11 cellular contexts compared by ENCODE assay signal in genomic region chr3:186871403-186871924, GRCh38. TPM values are rescaled to one million over a fixed set of nuclear protein-coding genes. Genes with fewer than 3 reads are reported as not detected.
DNase-seq lines count a peak whose midpoint lies in the region; ATAC-seq lines count a peak whose summit lies in the region.
"Had no signal": no experiment of that assay in that cellular context is flagged by ENCODE, and none has a peak within 500 bp of the region (broad histone marks: within the 10 kb centered on the region; RNA-seq: fewer than 3 reads in every experiment).

No MANE protein-coding gene starts in this region.

- peaks cover 32% of the 10 kb centered on the region for H3K4me1 Mint-ChIP-seq in activated naive CD8-positive, alpha-beta T cell treated with anti-CD3 and anti-CD28 coated beads, Interleukin-2, amount 50 U/mL, for 24 hours
- peaks cover 17 to 30% (median 23%) of the 10 kb centered on the region in 7 donors for H3K4me1 Mint-ChIP-seq in naive thymus-derived CD4-positive, alpha-beta T cell

- peaks cover 4% of the 10 kb centered on the region for H3K9me3 Mint-ChIP-seq in activated naive CD8-positive, alpha-beta T cell treated with anti-CD3 and anti-CD28 coated beads, Interleukin-2, amount 50 U/mL, for 24 hours
- H3K9me3 Mint-ChIP-seq in naive thymus-derived CD4-positive, alpha-beta T cell = peaks cover 0 to 16% (median 0%) of the 10 kb centered on the region in 11 donors
- H3K9me3 Mint-ChIP-seq: immature natural killer cell had no signal

- H3K27me3 Mint-ChIP-seq in activated naive CD8-positive, alpha-beta T cell treated with anti-CD3 and anti-CD28 coated beads, Interleukin-2, amount 50 U/mL, for 24 hours = no peaks in the 10 kb centered on the region
- H3K27me3 Mint-ChIP-seq in naive thymus-derived CD4-positive, alpha-beta T cell = no peaks in the 10 kb centered on the region

- peak overlapping the region; percentile 14 for H3K27ac ChIP-seq in naive thymus-derived CD4-positive, alpha-beta T cell (ENCODE audit: low read depth, low read length)

- intact Hi-C loops in naive thymus-derived CD4-positive, alpha-beta T cell (cut with micrococcal nuclease) = no loop called here

- peak overlapping the region; percentile 33 for H3K4me3 Mint-ChIP-seq in activated naive CD8-positive, alpha-beta T cell treated with anti-CD3 and anti-CD28 coated beads, Interleukin-2, amount 50 U/mL, for 24 hours
- peak overlapping the region in 9 of 10 donors; percentile 4 to 65 (median 38) for H3K4me3 Mint-ChIP-seq in naive thymus-derived CD4-positive, alpha-beta T cell
- H3K4me3 Mint-ChIP-seq: immature natural killer cell had no signal

- POLR2A ChIA-PET in naive thymus-derived CD4-positive, alpha-beta T cell (lab: Charles Lee) = interaction anchor here (0.7 to 1.6 kb wide), 6 partner anchors 10 to 87 kb away, joined by 3 to 4 read pairs (median 4); no protein-coding TSS in a partner anchor

- no peaks in the 10 kb centered on the region for H3K27me3 ChIP-seq in naive thymus-derived CD4-positive, alpha-beta T cell (ENCODE audit: control insufficient read depth in 2 of 2, insufficient read depth in 2 of 2, low read length in 2 of 2)

- peaks cover 0 to 18% of the 10 kb centered on the region in 2 donors for H3K4me1 ChIP-seq in naive thymus-derived CD4-positive, alpha-beta T cell (ENCODE audit: control insufficient read depth in 2 of 2, insufficient read depth in 2 of 2, low read length in 2 of 2)

- H3K36me3 ChIP-seq in naive thymus-derived CD4-positive, alpha-beta T cell (ENCODE audit: control insufficient read depth in 2 of 3, insufficient read depth in 3 of 3, low read length in 3 of 3) = no peaks in the 10 kb centered on the region

- no peaks in the 10 kb centered on the region for H3K9me3 ChIP-seq in naive thymus-derived CD4-positive, alpha-beta T cell (ENCODE audit: control insufficient read depth in 2 of 3, low read length in 3 of 3)

- H3K36me3 Mint-ChIP-seq in activated naive CD8-positive, alpha-beta T cell treated with anti-CD3 and anti-CD28 coated beads, Interleukin-2, amount 50 U/mL, for 24 hours (ENCODE audit: low read depth) = no peaks in the 10 kb centered on the region
- peaks cover 0 to 12% (median 0%) of the 10 kb centered on the region in 5 donors for H3K36me3 Mint-ChIP-seq in naive thymus-derived CD4-positive, alpha-beta T cell
- H3K36me3 Mint-ChIP-seq: immature natural killer cell had no signal

- DNase-seq in SIG-M5 treated with dmso at 0.1 percent for 504 hours (lab: John Stamatoyannopoulos, UW; ENCODE audit: unreplicated experiment) (peak; percentile 66), SIG-M5 (lab: John Stamatoyannopoulos, UW) (no peak), NOMO-1 treated with DMSO at 0.1 percent for 48 hours (lab: John Stamatoyannopoulos, UW; ENCODE audit: unreplicated experiment) (peak; percentile 35), iPS-NIHi11 (ENCODE audit: low spot score) (no peak)
- DNase-seq in activated naive CD8-positive, alpha-beta T cell treated with anti-CD3 and anti-CD28 coated beads, Interleukin-2, amount 50 U/mL, for 24 hours = no peak
- DNase-seq in naive thymus-derived CD4-positive, alpha-beta T cell = peak in 4 of 9 donors; percentile 17 to 34 (median 28)
- DNase-seq: immature natural killer cell; stimulated activated CD4-positive, alpha-beta T cell treated with anti-CD3 and anti-CD28 coated beads, Interleukin-2, amount 100 ng/mL, for 24 hours had no signal

- H3K27ac Mint-ChIP-seq in activated naive CD8-positive, alpha-beta T cell treated with anti-CD3 and anti-CD28 coated beads, Interleukin-2, amount 50 U/mL, for 24 hours = peak overlapping the region; percentile 74
- peak overlapping the region; percentile 63 to 86 (median 78) for H3K27ac Mint-ChIP-seq in naive thymus-derived CD4-positive, alpha-beta T cell

- peak; percentile 69 for ATAC-seq in activated naive CD8-positive, alpha-beta T cell treated with anti-CD3 and anti-CD28 coated beads, Interleukin-2, amount 50 U/mL, for 24 hours
- ATAC-seq in naive thymus-derived CD4-positive, alpha-beta T cell = peak; percentile 71
- ATAC-seq in GM21390 (IDR thresholded peaks at IDR 0.05; ENCODE audit: unreplicated experiment) (no peak), HG02852 (IDR thresholded peaks at IDR 0.05; ENCODE audit: unreplicated experiment) (no peak)

- H3K4me3 ChIP-seq in naive thymus-derived CD4-positive, alpha-beta T cell (ENCODE audit: low read length) = no peak overlapping the region

- CTCF ChIA-PET in naive thymus-derived CD4-positive, alpha-beta T cell (lab: Charles Lee) = interaction anchor here (0.7 to 1.3 kb wide), 5 partner anchors 8 to 61 kb away, joined by 3 to 4 read pairs (median 3); no protein-coding TSS in a partner anchor

RNA-seq across cellular contexts. Expression of gene ADIPOQ, which starts 29.0 kb away (rescaled TPM):
- total RNA-seq in naive thymus-derived CD4-positive, alpha-beta T cell = not detected
- not detected for polyA plus RNA-seq in naive thymus-derived CD4-positive, alpha-beta T cell
- total RNA-seq: M059J had no signal
- polyA plus RNA-seq: immature natural killer cell had no signal

RNA-seq across cellular contexts. Expression of gene ST6GAL1, which starts 58.9 kb away (rescaled TPM):
- 100 to 1,000 TPM; 115 to 264 (median 160) TPM for total RNA-seq in naive thymus-derived CD4-positive, alpha-beta T cell
- 100 to 1,000 TPM; 214 to 313 TPM for polyA plus RNA-seq in naive thymus-derived CD4-positive, alpha-beta T cell

Comparison
In these comparisons a context has a peak if more than half of its experiments do, and no peak if none do; other contexts are left out.
1. DNase-seq: peak in SIG-M5 treated with dmso at 0.1 percent for 504 hours (single experiment) and NOMO-1 treated with DMSO at 0.1 percent for 48 hours (single experiment); none in SIG-M5 (single experiment), activated naive CD8-positive, alpha-beta T cell treated with anti-CD3 and anti-CD28 coated beads, Interleukin-2, amount 50 U/mL, for 24 hours (single experiment) and iPS-NIHi11 (single experiment).
2. ATAC-seq: peak in activated naive CD8-positive, alpha-beta T cell treated with anti-CD3 and anti-CD28 coated beads, Interleukin-2, amount 50 U/mL, for 24 hours (single experiment) and naive thymus-derived CD4-positive, alpha-beta T cell (single experiment); none in GM21390 (single experiment) and HG02852 (single experiment).